8 cellular contexts compared by ENCODE assay signal in the genomic region with DNA sequence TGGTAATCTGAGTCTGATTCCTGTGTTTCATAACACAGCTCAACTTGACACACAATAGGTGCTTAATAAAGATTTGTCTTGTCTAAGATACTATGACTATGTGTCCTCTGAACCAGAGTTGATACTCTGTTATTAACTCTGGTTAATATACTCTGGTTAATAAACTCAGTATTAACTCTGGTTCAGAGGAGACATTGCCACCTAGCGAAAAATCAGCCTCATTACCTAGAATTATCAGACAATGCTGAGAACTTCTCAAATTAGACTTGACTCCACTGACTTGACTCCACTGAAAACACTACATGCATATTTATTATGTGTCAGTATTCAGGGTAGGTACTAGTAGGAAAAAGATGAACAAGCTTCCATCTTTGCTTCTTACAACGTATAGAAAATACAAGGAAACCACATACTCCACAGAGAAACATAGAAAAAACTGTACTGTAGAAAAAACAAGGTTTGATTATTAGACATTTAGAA.
DNase-seq lines count a peak whose midpoint lies in the region; ATAC-seq and TF ChIP-seq lines count a peak whose summit lies in the region.

No MANE protein-coding gene starts in this region.

- ATAC-seq in GM18907 (IDR thresholded peaks at IDR 0.05; ENCODE audit: unreplicated experiment) = peak; percentile 90
- ATAC-seq in HG03066 (IDR thresholded peaks at IDR 0.05; ENCODE audit: low read depth, unreplicated experiment) = peak; percentile 79
- peak; percentile 38 to 49 for ATAC-seq in right cardiac atrium

- H3K9me3 ChIP-seq in Caco-2 (no peaks in the 10 kb centered on the region), adrenal gland (replicated peaks in 1 of 3) (no peaks in the 10 kb centered on the region), right cardiac atrium (ENCODE audit: control insufficient read depth, low read length) (no peaks in the 10 kb centered on the region), stomach (no peaks in the 10 kb centered on the region)

- H3K4me3 ChIP-seq in Caco-2 (ENCODE audit: low read depth, low read length) = no peak overlapping the region
- no peak overlapping the region for H3K4me3 ChIP-seq in adrenal gland
- H3K4me3 ChIP-seq in right cardiac atrium (ENCODE audit: low read length) = no peak overlapping the region
- H3K4me3 ChIP-seq in stomach = no peak overlapping the region

- BruUV-seq in Caco-2 (replicated peaks; lab: Mats Ljungman, UMichigan) = no TSS peak

- no peak overlapping the region for H3K4me3 Mint-ChIP-seq in Caco-2 (ENCODE audit: unreplicated experiment)

- DNase-seq in Caco-2 = peak in 1 of 2 experiments; percentile 37
- DNase-seq in NCI-H2171 treated with DMSO at 0.1 percent for 48 hours (lab: John Stamatoyannopoulos, UW) = peak; percentile 56
- peak in 3 of 7 donors; percentile 11 to 22 (median 19) for DNase-seq in adrenal gland
- DNase-seq in right cardiac atrium = no peak
- DNase-seq in stomach = no peak
- DNase-seq in amygdala (lab: John Stamatoyannopoulos, UW) = no peak

- H3K36me3 ChIP-seq in Caco-2 (ENCODE audit: control insufficient read depth, insufficient read depth, low read length) (no peaks in the 10 kb centered on the region), adrenal gland (replicated peaks in 1 of 2) (no peaks in the 10 kb centered on the region), stomach (peaks cover 0 to 35% (median 19%) of the 10 kb centered on the region in 4 donors)

- intact Hi-C loops in Caco-2 (cut with micrococcal nuclease; ENCODE audit: unreplicated experiment) (loop anchor here (1.0 to 10.0 kb wide), 4 partner anchors 156 to 369 kb away; partner anchors contain the start of gene HBS1L), adrenal gland (cut with DNase I) (loop anchor here in 1 of 2 donors (10.0 kb wide), 1 partner anchor 279 kb away; no protein-coding TSS in a partner anchor), right cardiac atrium (cut with DNase I) (loop anchor here in 1 of 4 donors (10.0 kb wide), 1 partner anchor 801 kb away; no protein-coding TSS in a partner anchor), stomach (cut with DNase I; ENCODE audit: low total_unique reads) (loop anchor here (5.0 kb wide), 1 partner anchor 281 kb away; no protein-coding TSS in a partner anchor)

- CTCF ChIA-PET in Caco-2 (lab: Charles Lee) = no interaction called here

- no peak for TF ChIP-seq POLR2A in adrenal gland (IDR thresholded peaks at IDR 0.05)
- no peak for TF ChIP-seq POLR2A in stomach (IDR thresholded peaks at IDR 0.05)

- H3K27me3 Mint-ChIP-seq in Caco-2 (ENCODE audit: insufficient read depth, unreplicated experiment) = no peaks in the 10 kb centered on the region

- no peak overlapping the region for H3K27ac ChIP-seq in adrenal gland
- no peak overlapping the region for H3K27ac ChIP-seq in right cardiac atrium (ENCODE audit: low read length)
- no peak overlapping the region for H3K27ac ChIP-seq in stomach

- peaks cover 8% of the 10 kb centered on the region for H3K4me1 Mint-ChIP-seq in Caco-2 (ENCODE audit: low read depth, unreplicated experiment)

- 0 out of 2 replicates have a peak, but pooled peaks cover 9% of the 10 kb centered on the region for H3K4me1 ChIP-seq in Caco-2
- H3K4me1 ChIP-seq in adrenal gland (replicated peaks in 1 of 2) = no peaks in the 10 kb centered on the region
- no peaks in the 10 kb centered on the region for H3K4me1 ChIP-seq in right cardiac atrium (ENCODE audit: control insufficient read depth, insufficient read depth, low read length)
- H3K4me1 ChIP-seq in stomach = peaks cover 0 to 4% (median 0%) of the 10 kb centered on the region in 4 donors

- no peaks in the 10 kb centered on the region for H3K9me3 Mint-ChIP-seq in Caco-2 (ENCODE audit: unreplicated experiment)

- peak; percentile 58 to 60 for TF ChIP-seq CTCF in Caco-2 (IDR thresholded peaks at IDR 0.05; ENCODE audit: insufficient read depth in 1 of 2, low read depth in 1 of 2, low read length in 1 of 2, severe bottlenecking in 1 of 2, unreplicated experiment in 1 of 2)
- TF ChIP-seq CTCF in adrenal gland (IDR thresholded peaks at IDR 0.05) = peak; percentile 42 to 77 (median 70)
- TF ChIP-seq CTCF in stomach (IDR thresholded peaks at IDR 0.05) = peak in 5 of 7 experiments; percentile 25 to 62 (median 51)

- POLR2A ChIA-PET in Caco-2 (lab: Charles Lee) = no interaction called here

- 5 to 14% (median 8%) methylated on average over 2 of the region's 2 CpGs for WGBS in adrenal gland, 4 donors
- 24% methylated on average over 2 of the region's 2 CpGs for WGBS in right cardiac atrium
- WGBS in stomach, 5 donors = 10 to 24% (median 13%) methylated on average over 2 of the region's 2 CpGs

- no peak overlapping the region for H3K27ac Mint-ChIP-seq in Caco-2 (ENCODE audit: unreplicated experiment)

- H3K27me3 ChIP-seq in Caco-2 (replicated peaks; ENCODE audit: control insufficient read depth, insufficient read depth, low read length) (no peaks in the 10 kb centered on the region), adrenal gland (no peaks in the 10 kb centered on the region), right cardiac atrium (ENCODE audit: control insufficient read depth, insufficient read depth) (no peaks in the 10 kb centered on the region), stomach (no peaks in the 10 kb centered on the region)

- TF ChIP-seq EP300 in stomach (IDR thresholded peaks at IDR 0.05) = no peak

- H3K36me3 Mint-ChIP-seq in Caco-2 (ENCODE audit: insufficient read depth, unreplicated experiment) = no peaks in the 10 kb centered on the region
